In genomic region chr21:41112740-41113692, GRCh38 we compare ENCODE assay signal across 9 cellular contexts. TPM values are rescaled to one million over a fixed set of nuclear protein-coding genes. Genes with fewer than 3 reads are reported as not detected.
DNase-seq lines count a peak whose midpoint lies in the region; ATAC-seq lines count a peak whose summit lies in the region.
"Had no signal": no experiment of that assay in that cellular context is flagged by ENCODE, and none has a peak within 500 bp of the region (broad histone marks: within the 10 kb centered on the region; RNA-seq: fewer than 3 reads in every experiment).

No MANE protein-coding gene starts in this region.

- H3K27ac Mint-ChIP-seq in activated naive CD4-positive, alpha-beta T cell treated with anti-CD3 and anti-CD28 coated beads for 36 hours, result peak overlapping the region; percentile 68
- peak overlapping the region in 1 of 2 donors; percentile 9 for H3K27ac Mint-ChIP-seq in stimulated activated naive CD8-positive, alpha-beta T cell treated with anti-CD3 and anti-CD28 coated beads, Interleukin-15, amount 100 ng/mL, for 72 hours

- intact Hi-C loops in activated naive CD4-positive, alpha-beta T cell treated with anti-CD3 and anti-CD28 coated beads for 36 hours (cut with micrococcal nuclease), result no loop called here
- intact Hi-C loops in left ventricle myocardium superior (cut with micrococcal nuclease), result no loop called here

- H3K27me3 Mint-ChIP-seq in activated naive CD4-positive, alpha-beta T cell treated with anti-CD3 and anti-CD28 coated beads for 36 hours (ENCODE audit: low read depth), result no peaks in the 10 kb centered on the region
- no peaks in the 10 kb centered on the region for H3K27me3 Mint-ChIP-seq in stimulated activated naive CD8-positive, alpha-beta T cell treated with anti-CD3 and anti-CD28 coated beads, Interleukin-15, amount 100 ng/mL, for 72 hours

- no peaks in the 10 kb centered on the region for H3K9me3 Mint-ChIP-seq in activated naive CD4-positive, alpha-beta T cell treated with anti-CD3 and anti-CD28 coated beads for 36 hours
- H3K9me3 Mint-ChIP-seq in stimulated activated naive CD8-positive, alpha-beta T cell treated with anti-CD3 and anti-CD28 coated beads, Interleukin-15, amount 100 ng/mL, for 72 hours, result peaks cover 4 to 6% of the 10 kb centered on the region in 2 donors

- no peaks in the 10 kb centered on the region for H3K36me3 Mint-ChIP-seq in activated naive CD4-positive, alpha-beta T cell treated with anti-CD3 and anti-CD28 coated beads for 36 hours (ENCODE audit: low read depth)

- H3K4me3 Mint-ChIP-seq in activated naive CD4-positive, alpha-beta T cell treated with anti-CD3 and anti-CD28 coated beads for 36 hours, result peak overlapping the region; percentile 39
- H3K4me3 Mint-ChIP-seq in stimulated activated naive CD8-positive, alpha-beta T cell treated with anti-CD3 and anti-CD28 coated beads, Interleukin-15, amount 100 ng/mL, for 72 hours, result peak overlapping the region; percentile 21 to 25

- ATAC-seq in left ventricle myocardium superior (peak; percentile 39), HG03095 (IDR thresholded peaks at IDR 0.05; ENCODE audit: unreplicated experiment) (no peak), HG03045 (IDR thresholded peaks at IDR 0.05; ENCODE audit: unreplicated experiment) (no peak)
- ATAC-seq in stimulated activated naive CD8-positive, alpha-beta T cell treated with anti-CD3 and anti-CD28 coated beads, Interleukin-15, amount 100 ng/mL, for 72 hours, result peak; percentile 35
- ATAC-seq: GM12878 had no signal

- CTCF ChIA-PET in activated naive CD4-positive, alpha-beta T cell treated with anti-CD3 and anti-CD28 coated beads for 36 hours (lab: Charles Lee), result no interaction called here

- peaks cover 22% of the 10 kb centered on the region for H3K4me1 Mint-ChIP-seq in activated naive CD4-positive, alpha-beta T cell treated with anti-CD3 and anti-CD28 coated beads for 36 hours (ENCODE audit: low read depth)
- H3K4me1 Mint-ChIP-seq in stimulated activated naive CD8-positive, alpha-beta T cell treated with anti-CD3 and anti-CD28 coated beads, Interleukin-15, amount 100 ng/mL, for 72 hours, result peaks cover 21% of the 10 kb centered on the region

- DNase-seq in activated naive CD4-positive, alpha-beta T cell treated with anti-CD3 and anti-CD28 coated beads for 36 hours, result peak; percentile 12
- DNase-seq in activated naive CD4-positive, alpha-beta T cell (lab: John Stamatoyannopoulos, UW), result no peak
- DNase-seq in UCSD-AML1 (lab: John Stamatoyannopoulos, UW; ENCODE audit: unreplicated experiment), result peak; percentile 85
- peak; percentile 22 for DNase-seq in left ventricle myocardium superior
- no peak for DNase-seq in stimulated activated naive CD8-positive, alpha-beta T cell treated with anti-CD3 and anti-CD28 coated beads, Interleukin-15, amount 100 ng/mL, for 72 hours
- DNase-seq in HUDEP-2 (lab: John Stamatoyannopoulos, UW; ENCODE audit: unreplicated experiment in 76 of 76), result no peak

RNA-seq across cellular contexts. Expression of gene BACE2, which starts 54.9 kb away (rescaled TPM):
- under 1 TPM; 0.17 to 0.89 TPM for total RNA-seq in activated naive CD4-positive, alpha-beta T cell treated with anti-CD3 and anti-CD28 coated beads for 36 hours
- 12.7 TPM for total RNA-seq in left ventricle myocardium superior

Comparison
In these comparisons a context has a peak if more than half of its experiments do, and no peak if none do; other contexts are left out.
1. DNase-seq: peak in activated naive CD4-positive, alpha-beta T cell treated with anti-CD3 and anti-CD28 coated beads for 36 hours (single experiment), UCSD-AML1 (single experiment) and left ventricle myocardium superior (single experiment); none in activated naive CD4-positive, alpha-beta T cell (0 of 4), stimulated activated naive CD8-positive, alpha-beta T cell treated with anti-CD3 and anti-CD28 coated beads, Interleukin-15, amount 100 ng/mL, for 72 hours (0 of 2) and HUDEP-2 (0 of 76).
2. ATAC-seq: peak in left ventricle myocardium superior (single experiment) and stimulated activated naive CD8-positive, alpha-beta T cell treated with anti-CD3 and anti-CD28 coated beads, Interleukin-15, amount 100 ng/mL, for 72 hours (single experiment); none in HG03095 (single experiment) and HG03045 (single experiment).